In genomic region chr3:100386437-100387064, GRCh38 we compare ENCODE assay signal across 1 cellular context.
TF ChIP-seq lines count a peak whose summit lies in the region.

No MANE protein-coding gene starts in this region.

TF ChIP-seq in WTC11, 78 proteins besides CTCF, POLR2A, EP300 and RAD21:
- TF ChIP-seq ZBTB43 (CRISPR knock-in tag; IDR thresholded peaks at IDR 0.05) = no peak
TF ChIP-seq in WTC11: peak in this region for 0.
